ENCODE assay signal across 19 cellular contexts in the genomic region with DNA sequence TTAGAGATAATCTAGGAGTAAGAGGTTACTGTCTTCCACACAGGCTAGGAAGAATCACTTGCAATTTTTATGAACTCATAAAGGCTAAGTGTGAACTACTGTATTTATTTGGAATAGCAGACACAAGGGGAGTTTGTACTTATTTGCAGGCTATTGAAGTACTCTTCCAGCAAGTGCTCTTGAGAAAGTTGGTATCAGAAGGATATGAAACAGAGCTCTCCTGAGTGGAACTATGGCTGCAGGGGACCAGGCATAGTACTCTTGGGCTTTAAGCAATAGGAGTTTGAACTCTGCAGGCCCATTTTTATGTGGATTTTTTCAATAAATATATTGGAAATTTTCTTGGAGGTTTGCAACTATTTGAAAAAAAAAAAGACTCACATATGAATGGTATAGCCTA.
"Had no signal": no experiment of that assay in that cellular context is flagged by ENCODE, and none has a peak within 500 bp of the region (broad histone marks: within the 10 kb centered on the region; RNA-seq: fewer than 3 reads in every experiment).

No MANE protein-coding gene starts in this region.

- H3K4me1 ChIP-seq: SJSA1 had no signal

- H3K27ac ChIP-seq: SJSA1, SK-N-MC had no signal

- H3K4me3 ChIP-seq: MG63, SJSA1, SK-N-MC had no signal

- H3K27me3 ChIP-seq: MG63, SJSA1 had no signal

- H3K36me3 ChIP-seq: MG63, SJSA1 had no signal

- DNase-seq: KBM-7, MG63, NCI-H1092, NCI-H1105 treated with DMSO at 0.1 percent for 48 hours, NCI-H1417 treated with DMSO at 0.1 percent for 48 hours, NCI-H146, NCI-H1694 treated with DMSO at 0.1 percent for 48 hours, NCI-H1930, NCI-H2081, NCI-H2107, NCI-H2171 treated with DMSO at 0.1 percent for 48 hours, NCI-H345, NCI-H446 treated with DMSO at 0.1 percent for 48 hours, NCI-H524 treated with DMSO at 0.1 percent for 48 hours, Right ventricle myocardium superior, RPMI8226, SIG-M5 had no signal

- H3K9me3 ChIP-seq: MG63, SJSA1 had no signal
